In the genomic region with DNA sequence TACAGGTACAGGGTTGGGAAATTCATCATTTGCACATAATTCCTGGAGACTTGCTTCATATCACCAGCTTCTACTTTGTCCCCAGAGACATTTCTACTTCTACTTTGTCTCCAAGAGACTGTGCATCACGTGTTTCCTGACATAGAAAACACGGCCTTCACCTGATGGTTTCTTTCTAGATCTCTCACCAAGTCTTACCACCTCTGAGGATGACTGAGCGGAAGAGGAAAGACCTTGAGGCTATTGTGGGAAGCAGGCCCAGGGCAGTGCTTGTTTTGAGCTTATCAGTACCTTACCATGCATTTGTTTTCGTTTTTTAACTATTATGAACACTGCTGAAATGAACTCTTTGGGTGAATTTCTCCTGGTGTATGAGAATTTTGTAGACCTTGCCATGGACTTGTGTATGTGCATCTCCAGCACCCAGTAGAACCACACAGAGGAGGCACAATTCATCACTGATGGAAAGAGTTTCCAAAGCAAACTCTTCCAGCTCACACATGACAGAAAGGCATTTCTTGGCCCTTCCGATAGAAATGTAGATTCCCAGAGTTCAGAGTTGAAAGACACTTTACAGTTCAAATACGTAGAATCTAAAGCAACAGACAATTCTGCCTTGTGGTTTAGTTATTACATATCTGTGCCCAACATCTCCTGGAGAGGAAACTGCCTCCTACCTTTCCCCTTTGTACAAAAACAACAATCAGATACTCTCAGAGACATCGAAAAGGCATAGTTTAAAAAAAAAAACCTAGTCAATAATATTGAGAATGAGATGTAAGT, we compare ENCODE assay signal across 1 cellular context.
TF ChIP-seq lines count a peak whose summit lies in the region.

No MANE protein-coding gene starts in this region.

TF ChIP-seq in WTC11, 78 proteins besides CTCF, POLR2A, EP300 and RAD21 (continued from another document):
- TF ChIP-seq, protein P1, sequence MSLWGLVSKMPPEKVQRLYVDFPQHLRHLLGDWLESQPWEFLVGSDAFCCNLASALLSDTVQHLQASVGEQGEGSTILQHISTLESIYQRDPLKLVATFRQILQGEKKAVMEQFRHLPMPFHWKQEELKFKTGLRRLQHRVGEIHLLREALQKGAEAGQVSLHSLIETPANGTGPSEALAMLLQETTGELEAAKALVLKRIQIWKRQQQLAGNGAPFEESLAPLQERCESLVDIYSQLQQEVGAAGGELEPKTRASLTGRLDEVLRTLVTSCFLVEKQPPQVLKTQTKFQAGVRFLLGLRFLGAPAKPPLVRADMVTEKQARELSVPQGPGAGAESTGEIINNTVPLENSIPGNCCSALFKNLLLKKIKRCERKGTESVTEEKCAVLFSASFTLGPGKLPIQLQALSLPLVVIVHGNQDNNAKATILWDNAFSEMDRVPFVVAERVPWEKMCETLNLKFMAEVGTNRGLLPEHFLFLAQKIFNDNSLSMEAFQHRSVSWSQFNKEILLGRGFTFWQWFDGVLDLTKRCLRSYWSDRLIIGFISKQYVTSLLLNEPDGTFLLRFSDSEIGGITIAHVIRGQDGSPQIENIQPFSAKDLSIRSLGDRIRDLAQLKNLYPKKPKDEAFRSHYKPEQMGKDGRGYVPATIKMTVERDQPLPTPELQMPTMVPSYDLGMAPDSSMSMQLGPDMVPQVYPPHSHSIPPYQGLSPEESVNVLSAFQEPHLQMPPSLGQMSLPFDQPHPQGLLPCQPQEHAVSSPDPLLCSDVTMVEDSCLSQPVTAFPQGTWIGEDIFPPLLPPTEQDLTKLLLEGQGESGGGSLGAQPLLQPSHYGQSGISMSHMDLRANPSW (CRISPR knock-in tag; conservative IDR thresholded peaks at IDR 0.05; ENCODE audit: low read depth): no peak
- TF ChIP-seq, protein P2, sequence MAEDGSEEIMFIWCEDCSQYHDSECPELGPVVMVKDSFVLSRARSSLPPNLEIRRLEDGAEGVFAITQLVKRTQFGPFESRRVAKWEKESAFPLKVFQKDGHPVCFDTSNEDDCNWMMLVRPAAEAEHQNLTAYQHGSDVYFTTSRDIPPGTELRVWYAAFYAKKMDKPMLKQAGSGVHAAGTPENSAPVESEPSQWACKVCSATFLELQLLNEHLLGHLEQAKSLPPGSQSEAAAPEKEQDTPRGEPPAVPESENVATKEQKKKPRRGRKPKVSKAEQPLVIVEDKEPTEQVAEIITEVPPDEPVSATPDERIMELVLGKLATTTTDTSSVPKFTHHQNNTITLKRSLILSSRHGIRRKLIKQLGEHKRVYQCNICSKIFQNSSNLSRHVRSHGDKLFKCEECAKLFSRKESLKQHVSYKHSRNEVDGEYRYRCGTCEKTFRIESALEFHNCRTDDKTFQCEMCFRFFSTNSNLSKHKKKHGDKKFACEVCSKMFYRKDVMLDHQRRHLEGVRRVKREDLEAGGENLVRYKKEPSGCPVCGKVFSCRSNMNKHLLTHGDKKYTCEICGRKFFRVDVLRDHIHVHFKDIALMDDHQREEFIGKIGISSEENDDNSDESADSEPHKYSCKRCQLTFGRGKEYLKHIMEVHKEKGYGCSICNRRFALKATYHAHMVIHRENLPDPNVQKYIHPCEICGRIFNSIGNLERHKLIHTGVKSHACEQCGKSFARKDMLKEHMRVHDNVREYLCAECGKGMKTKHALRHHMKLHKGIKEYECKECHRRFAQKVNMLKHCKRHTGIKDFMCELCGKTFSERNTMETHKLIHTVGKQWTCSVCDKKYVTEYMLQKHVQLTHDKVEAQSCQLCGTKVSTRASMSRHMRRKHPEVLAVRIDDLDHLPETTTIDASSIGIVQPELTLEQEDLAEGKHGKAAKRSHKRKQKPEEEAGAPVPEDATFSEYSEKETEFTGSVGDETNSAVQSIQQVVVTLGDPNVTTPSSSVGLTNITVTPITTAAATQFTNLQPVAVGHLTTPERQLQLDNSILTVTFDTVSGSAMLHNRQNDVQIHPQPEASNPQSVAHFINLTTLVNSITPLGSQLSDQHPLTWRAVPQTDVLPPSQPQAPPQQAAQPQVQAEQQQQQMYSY (CRISPR knock-in tag; IDR thresholded peaks at IDR 0.05): no peak
- TF ChIP-seq GRHL2 (CRISPR knock-in tag; IDR thresholded peaks at IDR 0.05; ENCODE audit: insufficient replicate concordance, severe bottlenecking) (no peak), TEAD4 (CRISPR knock-in tag; IDR thresholded peaks at IDR 0.05) (no peak), FOXK1 (CRISPR knock-in tag; IDR thresholded peaks at IDR 0.05) (no peak), NR2C2 (CRISPR knock-in tag; IDR thresholded peaks at IDR 0.05) (no peak), OVOL2 (CRISPR knock-in tag; IDR thresholded peaks at IDR 0.05; ENCODE audit: borderline replicate concordance) (no peak), ZNF317 (CRISPR knock-in tag; IDR thresholded peaks at IDR 0.05; ENCODE audit: borderline replicate concordance, low read depth) (no peak), HMGA2 (CRISPR knock-in tag; IDR thresholded peaks at IDR 0.05) (no peak)
- TF ChIP-seq, protein P3, sequence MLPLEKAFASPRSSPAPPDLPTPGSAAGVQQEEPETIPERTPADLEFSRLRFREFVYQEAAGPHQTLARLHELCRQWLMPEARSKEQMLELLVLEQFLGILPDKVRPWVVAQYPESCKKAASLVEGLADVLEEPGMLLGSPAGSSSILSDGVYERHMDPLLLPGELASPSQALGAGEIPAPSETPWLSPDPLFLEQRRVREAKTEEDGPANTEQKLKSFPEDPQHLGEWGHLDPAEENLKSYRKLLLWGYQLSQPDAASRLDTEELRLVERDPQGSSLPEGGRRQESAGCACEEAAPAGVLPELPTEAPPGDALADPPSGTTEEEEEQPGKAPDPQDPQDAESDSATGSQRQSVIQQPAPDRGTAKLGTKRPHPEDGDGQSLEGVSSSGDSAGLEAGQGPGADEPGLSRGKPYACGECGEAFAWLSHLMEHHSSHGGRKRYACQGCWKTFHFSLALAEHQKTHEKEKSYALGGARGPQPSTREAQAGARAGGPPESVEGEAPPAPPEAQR (CRISPR knock-in tag; IDR thresholded peaks at IDR 0.05): no peak
- TF ChIP-seq, protein P4, sequence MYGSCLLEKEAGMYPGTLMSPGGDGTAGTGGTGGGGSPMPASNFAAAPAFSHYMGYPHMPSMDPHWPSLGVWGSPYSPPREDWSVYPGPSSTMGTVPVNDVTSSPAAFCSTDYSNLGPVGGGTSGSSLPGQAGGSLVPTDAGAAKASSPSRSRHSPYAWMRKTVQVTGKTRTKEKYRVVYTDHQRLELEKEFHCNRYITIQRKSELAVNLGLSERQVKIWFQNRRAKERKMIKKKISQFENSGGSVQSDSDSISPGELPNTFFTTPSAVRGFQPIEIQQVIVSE (CRISPR knock-in tag; IDR thresholded peaks at IDR 0.05; ENCODE audit: borderline replicate concordance): no peak
